Comparison of ENCODE assay signal across 8 cellular contexts in genomic region chr14:60091550-60092511, GRCh38. TPM values are rescaled to one million over a fixed set of nuclear protein-coding genes. Genes with fewer than 3 reads are reported as not detected.
DNase-seq lines count a peak whose midpoint lies in the region; ATAC-seq, FAIRE-seq and TF ChIP-seq lines count a peak whose summit lies in the region.

Gene PCNX4 (plus strand): TSS chr14:60091923. CDS start chr14:60107639, 15,716 bp downstream.

- 0% methylated on average over 82 to 88 of the region's 88 CpGs for WGBS in small intestine, 3 donors

- no peak for FAIRE-seq in bronchial epithelial cell (lab: Jason Lieb, UNC)
- FAIRE-seq in small intestine (lab: Jason Lieb, UNC), result no peak

- H3K36me3 ChIP-seq in ACC112 (ENCODE audit: insufficient read depth, low read length), result no peaks in the 10 kb centered on the region
- H3K36me3 ChIP-seq in bronchial epithelial cell (ENCODE audit: control insufficient read depth, insufficient read depth, low read length), result no peaks in the 10 kb centered on the region
- H3K36me3 ChIP-seq in small intestine (ENCODE audit: control insufficient read depth in 2 of 2, insufficient read depth in 2 of 2, low read length in 2 of 2), result no peaks in the 10 kb centered on the region

- DNase-seq in NCI-H2227 treated with DMSO at 0.1 percent for 48 hours (lab: John Stamatoyannopoulos, UW) (peak; percentile 97), bronchial epithelial cell (ENCODE audit: low read depth) (peak; percentile 94), iPS-NIHi11 (ENCODE audit: low spot score) (peak; percentile 90), small intestine (peak; percentile 99)

- H3K27me3 ChIP-seq in ACC112 (ENCODE audit: insufficient read depth, low read length), result no peaks in the 10 kb centered on the region
- H3K27me3 ChIP-seq in bronchial epithelial cell (ENCODE audit: control insufficient read depth, insufficient read depth, low read length), result no peaks in the 10 kb centered on the region
- no peaks in the 10 kb centered on the region for H3K27me3 ChIP-seq in small intestine (ENCODE audit: control insufficient read depth in 2 of 2, insufficient read depth in 2 of 2, low read length in 2 of 2)

- H3K4me1 ChIP-seq in ACC112 (ENCODE audit: control insufficient read depth, insufficient read depth, low read length, unreplicated experiment) (peaks cover 28% of the 10 kb centered on the region), small intestine (ENCODE audit: control insufficient read depth in 2 of 2, insufficient read depth in 1 of 2, low read depth in 1 of 2, low read length in 1 of 2) (peaks cover 0 to 10% of the 10 kb centered on the region in 2 donors)

- TF ChIP-seq CTCF in WI38 (IDR thresholded peaks at IDR 0.05; ENCODE audit: low read depth, low read length) (no peak), bronchial epithelial cell (IDR thresholded peaks at IDR 0.05; ENCODE audit: insufficient read depth, low read length, severe bottlenecking) (no peak)

- peak within 1 kb of the TSS; percentile 95 for H3K27ac ChIP-seq in ACC112 (ENCODE audit: low read depth, low read length)
- peak within 1 kb of the TSS; percentile 90 to 98 for H3K27ac ChIP-seq in small intestine (ENCODE audit: low read depth in 1 of 2, low read length in 1 of 2)

- H2AFZ ChIP-seq in ACC112 (ENCODE audit: low read length, unreplicated experiment), result peak within 1 kb of the TSS; percentile 74

- H3K79me2 ChIP-seq in ACC112 (ENCODE audit: control insufficient read depth, insufficient read depth, low read length, unreplicated experiment), result peaks cover 47% of the 10 kb centered on the region

- H3K9me3 ChIP-seq in small intestine (ENCODE audit: control insufficient read depth, low read depth), result no peaks in the 10 kb centered on the region

- ATAC-seq in GM18870 (IDR thresholded peaks at IDR 0.05; ENCODE audit: unreplicated experiment) (peak; percentile 92), HG03135 (IDR thresholded peaks at IDR 0.05; ENCODE audit: unreplicated experiment) (peak; percentile 97)

- H3K4me3 ChIP-seq in ACC112 (ENCODE audit: low read depth, low read length) (peak within 1 kb of the TSS; percentile 93), WI38 (ENCODE audit: low read depth, low read length) (peak within 1 kb of the TSS; percentile 92), bronchial epithelial cell (ENCODE audit: low read depth, low read length) (peak within 1 kb of the TSS; percentile 66), small intestine (ENCODE audit: low read depth in 1 of 2, low read length in 2 of 2) (peak within 1 kb of the TSS; percentile 49 to 67)

RNA-seq across cellular contexts. Expression of gene PCNX4, which starts in this region (rescaled TPM):
- 24.7 and 39.8 TPM in 2 replicates for total RNA-seq in bronchial epithelial cell
- 1 to 10 TPM; 3.0 to 9.8 (median 8.3) TPM for polyA plus RNA-seq in small intestine

Comparison
In these comparisons a context has a peak if more than half of its experiments do, and no peak if none do; other contexts are left out.
1. Peak in every context shown above with its lines: DNase-seq, ATAC-seq, H3K4me3 ChIP-seq and H3K27ac ChIP-seq.